13 cellular contexts compared by ENCODE assay signal in genomic region chr2:72991980-72992733, GRCh38.
A peak's percentile ranks its signal among the peaks of the same experiment; 100 is the strongest.
DNase-seq lines count a peak whose midpoint lies in the region; ATAC-seq and TF ChIP-seq lines count a peak whose summit lies in the region.
"Had no signal": no experiment of that assay in that cellular context is flagged by ENCODE, and none has a peak within 500 bp of the region (broad histone marks: within the 10 kb centered on the region; RNA-seq: fewer than 3 reads in every experiment).

No MANE protein-coding gene starts in this region.

- H3K4me3 ChIP-seq in right atrium auricular region = no peak overlapping the region
- no peak overlapping the region for H3K4me3 ChIP-seq in endodermal cell (ENCODE audit: low read length)
- H3K4me3 ChIP-seq: GM12878 had no signal

- intact Hi-C loops in left ventricle myocardium superior (cut with micrococcal nuclease) = no loop called here

- H3K27ac ChIP-seq in right atrium auricular region (no peak overlapping the region), endodermal cell (ENCODE audit: low read depth, low read length) (no peak overlapping the region)

- H3K4me1 Mint-ChIP-seq in endodermal cell (peaks cover 13% of the 10 kb centered on the region), osteocyte (ENCODE audit: unreplicated experiment) (no peaks in the 10 kb centered on the region), HFFc6 (ENCODE audit: low read depth) (peaks cover 10% of the 10 kb centered on the region; the same call in 1 of the 2 replicates)
- H3K4me1 Mint-ChIP-seq in natural killer cell treated with Interleukin-12 subunit alpha and Interleukin-12 subunit beta and Interleukin-15 and Interleukin-18, amount 100 ng/mL, for 72 hours (ENCODE audit: low read depth in 2 of 2) = peaks cover 0 to 4% of the 10 kb centered on the region in 2 donors
- H3K4me1 Mint-ChIP-seq: CD4-positive, CD25-positive, alpha-beta regulatory T cell had no signal

- no peaks in the 10 kb centered on the region for H3K9me3 Mint-ChIP-seq in endodermal cell
- no peaks in the 10 kb centered on the region for H3K9me3 Mint-ChIP-seq in osteocyte (ENCODE audit: unreplicated experiment)
- H3K9me3 Mint-ChIP-seq in natural killer cell treated with Interleukin-12 subunit alpha and Interleukin-12 subunit beta and Interleukin-15 and Interleukin-18, amount 100 ng/mL, for 72 hours = no peaks in the 10 kb centered on the region
- no peaks in the 10 kb centered on the region for H3K9me3 Mint-ChIP-seq in HFFc6
- H3K9me3 Mint-ChIP-seq: CD4-positive, CD25-positive, alpha-beta regulatory T cell had no signal

- no peak overlapping the region for H3K27ac Mint-ChIP-seq in endodermal cell
- no peak overlapping the region for H3K27ac Mint-ChIP-seq in osteocyte (ENCODE audit: unreplicated experiment)
- H3K27ac Mint-ChIP-seq in natural killer cell treated with Interleukin-12 subunit alpha and Interleukin-12 subunit beta and Interleukin-15 and Interleukin-18, amount 100 ng/mL, for 72 hours = no peak overlapping the region
- no peak overlapping the region for H3K27ac Mint-ChIP-seq in HFFc6
- H3K27ac Mint-ChIP-seq: CD4-positive, CD25-positive, alpha-beta regulatory T cell had no signal

- no peaks in the 10 kb centered on the region for H3K27me3 Mint-ChIP-seq in endodermal cell (ENCODE audit: insufficient read depth)
- H3K27me3 Mint-ChIP-seq in osteocyte (ENCODE audit: unreplicated experiment) = no peaks in the 10 kb centered on the region
- H3K27me3 Mint-ChIP-seq in natural killer cell treated with Interleukin-12 subunit alpha and Interleukin-12 subunit beta and Interleukin-15 and Interleukin-18, amount 100 ng/mL, for 72 hours = no peaks in the 10 kb centered on the region
- H3K27me3 Mint-ChIP-seq in HFFc6 (ENCODE audit: insufficient read depth) = no peaks in the 10 kb centered on the region; the same call in none of the 2 replicates
- H3K27me3 Mint-ChIP-seq: CD4-positive, CD25-positive, alpha-beta regulatory T cell had no signal

- H3K27me3 ChIP-seq in right atrium auricular region (no peaks in the 10 kb centered on the region), endodermal cell (ENCODE audit: control insufficient read depth, insufficient read depth, low read length, poor library complexity, severe bottlenecking) (no peaks in the 10 kb centered on the region)

- WGBS in endodermal cell (ENCODE audit: insufficient coverage in 1 of 2, insufficient read length in 1 of 2), 2 experiments = 90% methylated on average over 8 to 11 of the region's 11 CpGs

- H3K36me3 Mint-ChIP-seq in endodermal cell (ENCODE audit: low read depth) (peaks cover 8% of the 10 kb centered on the region), osteocyte (ENCODE audit: unreplicated experiment) (no peaks in the 10 kb centered on the region), HFFc6 (ENCODE audit: low read depth) (no peaks in the 10 kb centered on the region)
- H3K36me3 Mint-ChIP-seq in natural killer cell treated with Interleukin-12 subunit alpha and Interleukin-12 subunit beta and Interleukin-15 and Interleukin-18, amount 100 ng/mL, for 72 hours = no peaks in the 10 kb centered on the region
- H3K36me3 Mint-ChIP-seq: CD4-positive, CD25-positive, alpha-beta regulatory T cell had no signal

- H3K9me3 ChIP-seq in right atrium auricular region = no peaks in the 10 kb centered on the region
- H3K9me3 ChIP-seq in endodermal cell (ENCODE audit: control insufficient read depth, low read length) = no peaks in the 10 kb centered on the region

- H3K4me1 ChIP-seq in right atrium auricular region (peaks cover 0 to 14% of the 10 kb centered on the region in 2 donors), endodermal cell (ENCODE audit: control insufficient read depth, insufficient read depth, low read length) (no peaks in the 10 kb centered on the region)

- ATAC-seq in left ventricle myocardium superior = no peak
- no peak for ATAC-seq in natural killer cell treated with Interleukin-12 subunit alpha and Interleukin-12 subunit beta and Interleukin-15 and Interleukin-18, amount 100 ng/mL, for 72 hours
- no peak for ATAC-seq in HG03439 (IDR thresholded peaks at IDR 0.05; ENCODE audit: unreplicated experiment)

- TF ChIP-seq CTCF in right atrium auricular region (IDR thresholded peaks at IDR 0.05) (no peak), endodermal cell (conservative IDR thresholded peaks at IDR 0.05) (no peak), osteocyte (IDR thresholded peaks at IDR 0.05) (no peak), HFFc6 (IDR thresholded peaks at IDR 0.05) (no peak)

- peak; percentile 43 for DNase-seq in right atrium auricular region (ENCODE audit: low spot score)
- no peak for DNase-seq in left ventricle myocardium superior
- peak; percentile 28 for DNase-seq in endodermal cell
- DNase-seq in osteocyte (ENCODE audit: extremely low spot score, unreplicated experiment) = peak; percentile 70
- DNase-seq in SHP77 (lab: John Stamatoyannopoulos, UW) = no peak
- no peak for DNase-seq in natural killer cell treated with Interleukin-12 subunit alpha and Interleukin-12 subunit beta and Interleukin-15 and Interleukin-18, amount 100 ng/mL, for 72 hours (ENCODE audit: low spot score)
- no peak for DNase-seq in HFFc6
- DNase-seq: DMS79, NCI-H1092, NCI-H1694 had no signal

- no peak overlapping the region for H3K9ac ChIP-seq in endodermal cell (ENCODE audit: extremely low read depth, low read length, poor library complexity, severe bottlenecking)

- H3K36me3 ChIP-seq in right atrium auricular region = no peaks in the 10 kb centered on the region
- H3K36me3 ChIP-seq in endodermal cell (ENCODE audit: control insufficient read depth, insufficient read depth, low read length) = no peaks in the 10 kb centered on the region

- H3K4me3 Mint-ChIP-seq in endodermal cell = no peak overlapping the region
- no peak overlapping the region for H3K4me3 Mint-ChIP-seq in osteocyte (ENCODE audit: unreplicated experiment)
- H3K4me3 Mint-ChIP-seq in natural killer cell treated with Interleukin-12 subunit alpha and Interleukin-12 subunit beta and Interleukin-15 and Interleukin-18, amount 100 ng/mL, for 72 hours = no peak overlapping the region
- no peak overlapping the region for H3K4me3 Mint-ChIP-seq in HFFc6
- H3K4me3 Mint-ChIP-seq: CD4-positive, CD25-positive, alpha-beta regulatory T cell had no signal

Comparison
In these comparisons a context has a peak if more than half of its experiments do, and no peak if none do; other contexts are left out.
1. DNase-seq: peak in right atrium auricular region (single experiment), endodermal cell (single experiment) and osteocyte (single experiment); none in left ventricle myocardium superior (single experiment), SHP77 (0 of 2), natural killer cell treated with Interleukin-12 subunit alpha and Interleukin-12 subunit beta and Interleukin-15 and Interleukin-18, amount 100 ng/mL, for 72 hours (single experiment) and HFFc6 (single experiment).